Comparison of ENCODE assay signal across 28 cellular contexts in the genomic region with DNA sequence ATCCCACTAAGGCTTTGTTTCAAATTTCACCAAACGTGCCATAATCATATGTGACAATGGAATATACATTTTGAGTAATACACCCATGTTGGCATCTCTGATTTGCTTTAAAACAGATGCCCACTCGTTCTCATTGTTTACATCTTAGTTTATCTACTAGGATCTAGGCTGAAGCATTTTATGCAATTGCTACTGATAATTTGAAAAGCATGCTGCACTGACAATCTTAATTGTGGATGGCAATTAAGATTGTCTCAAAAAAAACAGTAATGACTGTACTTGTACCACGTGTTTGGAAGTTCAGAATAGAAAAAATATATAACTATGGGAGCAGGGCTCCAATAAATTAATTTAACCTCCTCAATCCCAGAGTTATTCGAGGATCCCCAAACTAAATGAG.
"Had no signal": no experiment of that assay in that cellular context is flagged by ENCODE, and none has a peak within 500 bp of the region (broad histone marks: within the 10 kb centered on the region; RNA-seq: fewer than 3 reads in every experiment).

No MANE protein-coding gene starts in this region.

- FAIRE-seq: bronchial epithelial cell, TTC549 had no signal

- H3K27ac ChIP-seq: ascending aorta, cardiac muscle cell, VCaP had no signal

- ATAC-seq: activated CD8-positive, alpha-beta T cell treated with anti-CD3 and anti-CD28 coated beads for 36 hours; activated naive CD8-positive, alpha-beta T cell treated with anti-CD3 and anti-CD28 coated beads, Interleukin-2, amount 50 U/mL, for 24 hours had no signal

- H3K36me3 ChIP-seq: ascending aorta, cardiac muscle cell had no signal

- H3K9me3 ChIP-seq: ascending aorta had no signal

- H3K4me3 ChIP-seq: ascending aorta, cardiac muscle cell had no signal

- H3K4me1 ChIP-seq: ascending aorta had no signal

- DNase-seq: activated B cell treated with CpG ODN at 0.5 μM for 24 hours; activated CD4-positive, alpha-beta memory T cell treated with anti-CD3 and anti-CD28 coated beads for 36 hours; activated CD4-positive, alpha-beta T cell treated with anti-CD3 and anti-CD28 coated beads for 4 hours; activated CD4-positive, alpha-beta T cell treated with anti-CD3 and anti-CD28 coated beads, Interleukin-2, amount 10 ng/mL, durations not matched to agents 24 days and 14 days; activated CD4-positive, alpha-beta T cell treated with anti-CD3 and anti-CD28 coated beads, Interleukin-2, amount 50 U/mL, for 1 hour; activated CD4-positive, alpha-beta T cell treated with anti-CD3 and anti-CD28 coated beads, Interleukin-2, amount 50 U/mL, for 4 hours; activated CD4-positive, CD25-positive, alpha-beta regulatory T cell treated with anti-CD3 and anti-CD28 coated beads, Interleukin-2, amount 50 U/mL, for 72 hours; activated CD8-positive, alpha-beta memory T cell treated with anti-CD3 and anti-CD28 coated beads, Interleukin-2, amount 50 U/mL, for 4 hours; activated CD8-positive, alpha-beta T cell treated with anti-CD3 and anti-CD28 coated beads for 36 hours; activated effector memory CD4-positive, alpha-beta T cell treated with Interleukin-2 at 50 U/mL for 16 hours; activated gamma-delta T cell; activated naive CD4-positive, alpha-beta T cell treated with anti-CD3 and anti-CD28 coated beads, Interleukin-2, amount 10 ng/mL, durations not matched to agents 7 days and 5 days; activated naive CD4-positive, alpha-beta T cell treated with Interleukin-2 at 50 U/mL for 16 hours; activated naive CD8-positive, alpha-beta T cell treated with anti-CD3 and anti-CD28 coated beads, Interleukin-2, amount 10 ng/mL, durations not matched to agents 7 days and 5 days; activated naive CD8-positive, alpha-beta T cell treated with anti-CD3 and anti-CD28 coated beads, Interleukin-2, amount 50 U/mL, for 24 hours; activated T-cell treated with anti-CD3 and anti-CD28 coated beads, Interleukin-2, amount 50 U/mL, for 24 hours; activated T-cell treated with anti-CD3 and anti-CD28 coated beads, Interleukin-2, amount 50 U/mL, for 48 hours; amygdala; anterior cingulate cortex; caudate nucleus; cerebellar nuclear complex; T-helper 2 cell; T-helper 9 cell had no signal

- H3K27me3 ChIP-seq: ascending aorta, cardiac muscle cell had no signal
